In the genomic region with DNA sequence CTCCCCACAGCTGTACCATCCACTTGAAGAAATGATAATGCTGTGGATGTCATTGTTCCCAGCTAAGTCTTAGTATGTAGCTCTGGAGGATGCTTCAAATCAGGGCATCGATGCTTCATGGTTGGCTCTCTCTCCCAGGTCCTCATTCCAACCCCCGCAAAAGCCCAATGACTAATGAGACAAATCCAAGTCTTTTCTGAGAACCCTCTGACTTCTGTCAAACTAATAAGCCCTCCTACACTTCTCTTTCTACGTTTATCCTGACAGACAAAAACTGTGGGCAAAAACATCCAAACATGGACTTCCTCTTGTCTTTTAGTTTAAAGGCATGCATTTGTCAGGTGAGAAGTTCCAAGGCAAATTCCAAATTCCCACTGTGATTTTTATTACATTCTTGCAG, we compare ENCODE assay signal across 36 cellular contexts.
"Had no signal": no experiment of that assay in that cellular context is flagged by ENCODE, and none has a peak within 500 bp of the region (broad histone marks: within the 10 kb centered on the region; RNA-seq: fewer than 3 reads in every experiment).

No MANE protein-coding gene starts in this region.

- H3K9me3 ChIP-seq: MG63 had no signal

- H3K27me3 ChIP-seq: MG63 had no signal

- H3K27ac ChIP-seq: KMS-11 had no signal

- H3K36me3 ChIP-seq: MG63 had no signal

- DNase-seq: Karpas-422, Kasumi-1, KG1, MG63, MM.1S, MV-4-11, NCI-H1048, NCI-H1092, NCI-H1092 treated with DMSO at 0.1 percent for 48 hours, NCI-H1105, NCI-H1105 treated with DMSO at 0.1 percent for 48 hours, NCI-H1417, NCI-H1417 treated with DMSO at 0.1 percent for 48 hours, NCI-H1436, NCI-H1436 treated with DMSO at 0.1 percent for 48 hours, NCI-H146, NCI-H1694, NCI-H1694 treated with DMSO at 0.1 percent for 48 hours, NCI-H187, NCI-H187 treated with DMSO at 0.1 percent for 48 hours, NCI-H1930, NCI-H2029, NCI-H2029 treated with DMSO at 0.1 percent for 48 hours, NCI-H2081, NCI-H2081 treated with DMSO at 0.1 percent for 48 hours, NCI-H2107, NCI-H2171, NCI-H2171 treated with DMSO at 0.1 percent for 48 hours, NCI-H2227 treated with DMSO at 0.1 percent for 48 hours, NCI-H226, NCI-H345, NCI-H446, NCI-H446 treated with DMSO at 0.1 percent for 48 hours, NCI-H510A, NCI-H510A treated with DMSO at 0.1 percent for 48 hours had no signal

- H3K9ac ChIP-seq: KMS-11 had no signal

- H3K4me2 ChIP-seq: KMS-11 had no signal

- H3K4me3 ChIP-seq: MG63 had no signal
